In the genomic region with DNA sequence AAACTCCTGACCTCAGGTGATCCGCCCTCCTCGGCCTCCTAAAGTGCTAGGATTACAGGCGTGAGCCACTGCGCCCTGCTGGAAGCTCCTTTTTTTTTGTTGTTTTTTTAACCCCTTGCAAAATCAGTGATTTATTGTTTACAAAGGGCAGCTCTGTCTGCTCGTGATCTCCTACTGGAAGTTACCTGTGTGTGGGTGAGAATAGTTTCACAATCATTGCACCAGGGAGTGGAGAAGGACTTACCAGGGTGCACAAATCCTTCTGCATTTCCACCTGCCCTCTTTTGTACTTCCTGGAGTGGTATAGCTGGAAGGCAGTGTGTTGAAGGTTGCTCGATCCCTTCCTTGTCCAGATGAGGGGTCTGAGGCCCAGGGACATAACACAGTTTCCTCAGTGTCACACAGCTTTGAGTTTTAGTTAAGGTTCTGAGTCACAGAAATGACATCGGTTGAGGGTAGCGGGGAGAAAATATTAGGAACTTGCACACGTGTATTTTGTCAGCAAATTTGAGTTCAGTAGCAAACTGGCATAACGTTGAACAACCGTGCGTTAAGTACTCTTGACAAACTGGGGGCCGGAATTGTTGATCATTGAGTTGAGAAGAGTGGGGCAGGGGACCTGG, we compare ENCODE assay signal across 10 cellular contexts. TPM values are rescaled to one million over a fixed set of nuclear protein-coding genes. Genes with fewer than 3 reads are reported as not detected.
DNase-seq lines count a peak whose midpoint lies in the region; ATAC-seq lines count a peak whose summit lies in the region.
"Had no signal": no experiment of that assay in that cellular context is flagged by ENCODE, and none has a peak within 500 bp of the region (broad histone marks: within the 10 kb centered on the region; RNA-seq: fewer than 3 reads in every experiment).

No MANE protein-coding gene starts in this region.

- no peaks in the 10 kb centered on the region for H3K27me3 Mint-ChIP-seq in activated CD4-positive, alpha-beta memory T cell treated with anti-CD3 and anti-CD28 coated beads for 36 hours
- no peaks in the 10 kb centered on the region for H3K27me3 Mint-ChIP-seq in activated CD4-positive, alpha-beta memory T cell treated with anti-CD3 and anti-CD28 coated beads, Interleukin-2, amount 10 ng/mL, durations not matched to agents 7 days and 5 days
- no peaks in the 10 kb centered on the region for H3K27me3 Mint-ChIP-seq in activated T-helper 17 cell treated with anti-CD3 and anti-CD28 coated beads, Interleukin-2, amount 50 U/mL, for 72 hours

- intact Hi-C loops in activated CD4-positive, alpha-beta memory T cell treated with anti-CD3 and anti-CD28 coated beads for 36 hours (cut with micrococcal nuclease): loop anchor here (1.0 to 10.0 kb wide), 6 partner anchors 13 to 885 kb away; partner anchors contain the start of genes CTNNB1 and ULK4

- peaks cover 0 to 6% (median 3%) of the 10 kb centered on the region in 5 donors for H3K9me3 ChIP-seq in subcutaneous abdominal adipose tissue (ENCODE audit: control insufficient read depth in 5 of 5, low read length in 5 of 5)

- ATAC-seq in activated T-helper 17 cell treated with anti-CD3 and anti-CD28 coated beads, Interleukin-2, amount 50 U/mL, for 72 hours (replicated peaks): no peak
- peak; percentile 84 for ATAC-seq in left lobe of liver
- no peak for ATAC-seq in HG03196 (IDR thresholded peaks at IDR 0.05; ENCODE audit: unreplicated experiment)

- H3K4me1 Mint-ChIP-seq in activated CD4-positive, alpha-beta memory T cell treated with anti-CD3 and anti-CD28 coated beads for 36 hours (ENCODE audit: low read depth): peaks cover 55% of the 10 kb centered on the region
- H3K4me1 Mint-ChIP-seq in activated CD4-positive, alpha-beta memory T cell treated with anti-CD3 and anti-CD28 coated beads, Interleukin-2, amount 10 ng/mL, durations not matched to agents 7 days and 5 days: peaks cover 49% of the 10 kb centered on the region
- peaks cover 52% of the 10 kb centered on the region for H3K4me1 Mint-ChIP-seq in activated T-helper 17 cell treated with anti-CD3 and anti-CD28 coated beads, Interleukin-2, amount 50 U/mL, for 72 hours

- H3K4me3 ChIP-seq in subcutaneous abdominal adipose tissue (ENCODE audit: low read depth in 1 of 5, low read length in 5 of 5): no peak overlapping the region

- H3K4me3 Mint-ChIP-seq in activated CD4-positive, alpha-beta memory T cell treated with anti-CD3 and anti-CD28 coated beads for 36 hours: no peak overlapping the region
- no peak overlapping the region for H3K4me3 Mint-ChIP-seq in activated CD4-positive, alpha-beta memory T cell treated with anti-CD3 and anti-CD28 coated beads, Interleukin-2, amount 10 ng/mL, durations not matched to agents 7 days and 5 days
- peak overlapping the region; percentile 76 for H3K4me3 Mint-ChIP-seq in activated T-helper 17 cell treated with anti-CD3 and anti-CD28 coated beads, Interleukin-2, amount 50 U/mL, for 72 hours

- H3K9me3 Mint-ChIP-seq in activated CD4-positive, alpha-beta memory T cell treated with anti-CD3 and anti-CD28 coated beads for 36 hours: peaks cover 7% of the 10 kb centered on the region
- H3K9me3 Mint-ChIP-seq in activated CD4-positive, alpha-beta memory T cell treated with anti-CD3 and anti-CD28 coated beads, Interleukin-2, amount 10 ng/mL, durations not matched to agents 7 days and 5 days: peaks cover 3% of the 10 kb centered on the region
- peaks cover 4% of the 10 kb centered on the region for H3K9me3 Mint-ChIP-seq in activated T-helper 17 cell treated with anti-CD3 and anti-CD28 coated beads, Interleukin-2, amount 50 U/mL, for 72 hours

- no peaks in the 10 kb centered on the region for H3K27me3 ChIP-seq in subcutaneous abdominal adipose tissue (ENCODE audit: control insufficient read depth in 5 of 5, insufficient read depth in 4 of 5, low read length in 5 of 5)

- DNase-seq in activated CD4-positive, alpha-beta memory T cell treated with anti-CD3 and anti-CD28 coated beads for 36 hours: no peak
- no peak for DNase-seq in activated CD4-positive, alpha-beta memory T cell treated with anti-CD3 and anti-CD28 coated beads, Interleukin-2, amount 10 ng/mL, durations not matched to agents 7 days and 5 days
- DNase-seq in left lobe of liver (ENCODE audit: low spot score) (peak; percentile 52), GM03348 (ENCODE audit: low spot score) (no peak), AML-193 (lab: John Stamatoyannopoulos, UW) (no peak)
- DNase-seq: activated CD4-positive, alpha-beta T cell treated with anti-CD3 and anti-CD28 coated beads for 1 hour; cortex of kidney had no signal

- H3K27ac Mint-ChIP-seq in activated CD4-positive, alpha-beta memory T cell treated with anti-CD3 and anti-CD28 coated beads for 36 hours: peak overlapping the region; percentile 10
- H3K27ac Mint-ChIP-seq in activated CD4-positive, alpha-beta memory T cell treated with anti-CD3 and anti-CD28 coated beads, Interleukin-2, amount 10 ng/mL, durations not matched to agents 7 days and 5 days: no peak overlapping the region
- peak overlapping the region; percentile 79 for H3K27ac Mint-ChIP-seq in activated T-helper 17 cell treated with anti-CD3 and anti-CD28 coated beads, Interleukin-2, amount 50 U/mL, for 72 hours

- H3K4me1 ChIP-seq in subcutaneous abdominal adipose tissue (ENCODE audit: control insufficient read depth in 5 of 5, insufficient read depth in 5 of 5, low read length in 5 of 5): peaks cover 3 to 47% (median 38%) of the 10 kb centered on the region in 5 donors

- peak overlapping the region in 2 of 5 donors; percentile 33 to 37 for H3K9ac ChIP-seq in subcutaneous abdominal adipose tissue (ENCODE audit: low read length in 5 of 5)

- no peaks in the 10 kb centered on the region for H3K36me3 ChIP-seq in subcutaneous abdominal adipose tissue (ENCODE audit: control insufficient read depth in 5 of 5, insufficient read depth in 5 of 5, low read length in 5 of 5)

- CTCF ChIA-PET in activated CD4-positive, alpha-beta memory T cell treated with anti-CD3 and anti-CD28 coated beads for 36 hours (lab: Charles Lee): interaction anchor here (0.5 to 3.3 kb wide), 2 partner anchors 18 to 20 kb away, joined by 3 to 16 read pairs; no protein-coding TSS in a partner anchor
- CTCF ChIA-PET in activated CD4-positive, alpha-beta memory T cell treated with anti-CD3 and anti-CD28 coated beads, Interleukin-2, amount 10 ng/mL, durations not matched to agents 7 days and 5 days (lab: Charles Lee): no interaction called here

- H3K36me3 Mint-ChIP-seq in activated CD4-positive, alpha-beta memory T cell treated with anti-CD3 and anti-CD28 coated beads for 36 hours: peaks cover 5% of the 10 kb centered on the region
- H3K36me3 Mint-ChIP-seq in activated CD4-positive, alpha-beta memory T cell treated with anti-CD3 and anti-CD28 coated beads, Interleukin-2, amount 10 ng/mL, durations not matched to agents 7 days and 5 days (ENCODE audit: low read depth): peaks cover 12% of the 10 kb centered on the region
- H3K36me3 Mint-ChIP-seq in activated T-helper 17 cell treated with anti-CD3 and anti-CD28 coated beads, Interleukin-2, amount 50 U/mL, for 72 hours (ENCODE audit: low read depth): no peaks in the 10 kb centered on the region

- POLR2A ChIA-PET in activated CD4-positive, alpha-beta memory T cell treated with anti-CD3 and anti-CD28 coated beads for 36 hours (lab: Charles Lee): interaction anchor here (0.7 to 1.3 kb wide), 3 partner anchors 11 to 65 kb away, joined by 3 to 4 read pairs (median 3); partner anchors contain the start of gene TRAK1
- POLR2A ChIA-PET in activated CD4-positive, alpha-beta memory T cell treated with anti-CD3 and anti-CD28 coated beads, Interleukin-2, amount 10 ng/mL, durations not matched to agents 7 days and 5 days (lab: Charles Lee): interaction anchor here (0.6 to 1.8 kb wide), 5 partner anchors 11 to 118 kb away, joined by 3 to 5 read pairs (median 3); partner anchors contain the start of genes TRAK1 and ULK4

- peak overlapping the region; percentile 95 for H3K27ac ChIP-seq in subcutaneous abdominal adipose tissue (ENCODE audit: low read depth, low read length)

RNA-seq across cellular contexts. Expression of gene TRAK1, which starts 11.3 kb away (rescaled TPM):
- 10 to 100 TPM; 19.0 to 19.3 TPM for total RNA-seq in activated CD4-positive, alpha-beta memory T cell treated with anti-CD3 and anti-CD28 coated beads for 36 hours
- 10 to 100 TPM; 23.7 to 25.9 TPM for total RNA-seq in activated CD4-positive, alpha-beta memory T cell treated with anti-CD3 and anti-CD28 coated beads, Interleukin-2, amount 10 ng/mL, durations not matched to agents 7 days and 5 days
- 10 to 100 TPM; 17.4 to 23.8 TPM for total RNA-seq in activated T-helper 17 cell treated with anti-CD3 and anti-CD28 coated beads, Interleukin-2, amount 50 U/mL, for 72 hours
- total RNA-seq in left lobe of liver: 11.2 TPM
